In genomic region chr12:58882796-58883195, GRCh38 we compare ENCODE assay signal across 27 cellular contexts. TPM values are rescaled to one million over a fixed set of nuclear protein-coding genes. Genes with fewer than 3 reads are reported as not detected.
DNase-seq lines count a peak whose midpoint lies in the region; ATAC-seq and TF ChIP-seq lines count a peak whose summit lies in the region.
"Had no signal": no experiment of that assay in that cellular context is flagged by ENCODE, and none has a peak within 500 bp of the region (broad histone marks: within the 10 kb centered on the region; RNA-seq: fewer than 3 reads in every experiment).

No MANE protein-coding gene starts in this region.

- no peaks in the 10 kb centered on the region for H3K27me3 Mint-ChIP-seq in naive thymus-derived CD4-positive, alpha-beta T cell
- H3K27me3 Mint-ChIP-seq: activated CD8-positive, alpha-beta T cell treated with anti-CD3 and anti-CD28 coated beads for 36 hours had no signal

- POLR2A ChIA-PET in naive thymus-derived CD4-positive, alpha-beta T cell (lab: Charles Lee), result no interaction called here

- H3K9me3 Mint-ChIP-seq in naive thymus-derived CD4-positive, alpha-beta T cell, result peaks cover 0 to 5% (median 0%) of the 10 kb centered on the region in 11 donors
- H3K9me3 Mint-ChIP-seq: activated CD8-positive, alpha-beta T cell treated with anti-CD3 and anti-CD28 coated beads for 36 hours had no signal

- H3K9me3 ChIP-seq in heart right ventricle, result no peaks in the 10 kb centered on the region
- no peaks in the 10 kb centered on the region for H3K9me3 ChIP-seq in naive thymus-derived CD4-positive, alpha-beta T cell (ENCODE audit: control insufficient read depth in 2 of 3, low read length in 3 of 3)
- H3K9me3 ChIP-seq: A549, BE2C, breast epithelium, colonic mucosa, HAP-1, right atrium auricular region, upper lobe of left lung had no signal

- no peak overlapping the region for H3K27ac Mint-ChIP-seq in naive thymus-derived CD4-positive, alpha-beta T cell
- H3K27ac Mint-ChIP-seq: activated CD8-positive, alpha-beta T cell treated with anti-CD3 and anti-CD28 coated beads for 36 hours had no signal

- TF ChIP-seq CTCF in heart right ventricle (IDR thresholded peaks at IDR 0.05), result no peak

- H3K36me3 Mint-ChIP-seq in naive thymus-derived CD4-positive, alpha-beta T cell, result no peaks in the 10 kb centered on the region

- H3K4me1 ChIP-seq in heart right ventricle, result peaks cover 0 to 4% (median under 1%) of the 10 kb centered on the region in 9 donors
- H3K4me1 ChIP-seq in naive thymus-derived CD4-positive, alpha-beta T cell (ENCODE audit: control insufficient read depth in 2 of 2, insufficient read depth in 2 of 2, low read length in 2 of 2), result no peaks in the 10 kb centered on the region
- H3K4me1 ChIP-seq: A549, BE2C, colonic mucosa, HAP-1, right atrium auricular region, upper lobe of left lung had no signal

- ATAC-seq in heart right ventricle (no peak), GM21723 (IDR thresholded peaks at IDR 0.05; ENCODE audit: unreplicated experiment) (no peak)
- no peak for ATAC-seq in naive thymus-derived CD4-positive, alpha-beta T cell
- ATAC-seq: A549; activated CD8-positive, alpha-beta T cell treated with anti-CD3 and anti-CD28 coated beads for 36 hours; left cardiac atrium; Right ventricle myocardium inferior had no signal

- WGBS in heart right ventricle, 2 donors, result 95 to 97% methylated on average over 2 of the region's 2 CpGs

- H3K4me3 ChIP-seq in heart right ventricle, result no peak overlapping the region
- H3K4me3 ChIP-seq in naive thymus-derived CD4-positive, alpha-beta T cell (ENCODE audit: low read length), result no peak overlapping the region
- H3K4me3 ChIP-seq: A549, breast epithelium, colonic mucosa, HAP-1, right atrium auricular region, upper lobe of left lung had no signal

- intact Hi-C loops in heart right ventricle (cut with DNase I), result no loop called here
- intact Hi-C loops in naive thymus-derived CD4-positive, alpha-beta T cell (cut with micrococcal nuclease), result no loop called here

- DNase-seq in COLO668 (lab: John Stamatoyannopoulos, UW; ENCODE audit: unreplicated experiment) (peak; percentile 20), NCI-H1417 treated with DMSO at 0.1 percent for 48 hours (lab: John Stamatoyannopoulos, UW) (peak; percentile 83), NCI-H748 treated with DMSO at 0.1 percent for 48 hours (lab: John Stamatoyannopoulos, UW) (peak; percentile 97), iPS DF 19.7 (ENCODE audit: low read depth, low spot score) (peak; percentile 9), heart right ventricle (no peak), amniotic stem cell (lab: John Stamatoyannopoulos, UW) (no peak)
- DNase-seq in naive thymus-derived CD4-positive, alpha-beta T cell, result no peak
- DNase-seq: activated CD4-positive, CD25-positive, alpha-beta regulatory T cell; activated CD8-positive, alpha-beta T cell treated with anti-CD3 and anti-CD28 coated beads for 36 hours; activated gamma-delta T cell treated with Interleukin-2 at 50 U/mL for 16 hours; activated T-cell treated with anti-CD3 and anti-CD28 coated beads for 4 hours; BE2C; Calu3; colonic mucosa; EL; left cardiac atrium; NCI-H2029; NCI-H526; T1000; upper lobe of left lung had no signal

- no peaks in the 10 kb centered on the region for H3K27me3 ChIP-seq in heart right ventricle
- H3K27me3 ChIP-seq in naive thymus-derived CD4-positive, alpha-beta T cell (ENCODE audit: control insufficient read depth in 2 of 2, insufficient read depth in 2 of 2, low read length in 2 of 2), result no peaks in the 10 kb centered on the region
- H3K27me3 ChIP-seq: BE2C, breast epithelium, colonic mucosa, right atrium auricular region, upper lobe of left lung had no signal

- peaks cover 0 to 100% (median 57%) of the 10 kb centered on the region in 9 donors for H3K36me3 ChIP-seq in heart right ventricle
- no peaks in the 10 kb centered on the region for H3K36me3 ChIP-seq in naive thymus-derived CD4-positive, alpha-beta T cell (ENCODE audit: control insufficient read depth in 2 of 3, insufficient read depth in 3 of 3, low read length in 3 of 3)
- H3K36me3 ChIP-seq: BE2C had no signal

- no peak overlapping the region for H3K4me3 Mint-ChIP-seq in naive thymus-derived CD4-positive, alpha-beta T cell
- H3K4me3 Mint-ChIP-seq: activated CD8-positive, alpha-beta T cell treated with anti-CD3 and anti-CD28 coated beads for 36 hours had no signal

- CTCF ChIA-PET in naive thymus-derived CD4-positive, alpha-beta T cell (lab: Charles Lee), result no interaction called here

- no peaks in the 10 kb centered on the region for H3K4me1 Mint-ChIP-seq in naive thymus-derived CD4-positive, alpha-beta T cell

- no peak overlapping the region for H3K27ac ChIP-seq in heart right ventricle
- no peak overlapping the region for H3K27ac ChIP-seq in naive thymus-derived CD4-positive, alpha-beta T cell (ENCODE audit: low read depth, low read length)
- H3K27ac ChIP-seq: A549, breast epithelium, colonic mucosa, right atrium auricular region, upper lobe of left lung had no signal

RNA-seq across cellular contexts. Expression of gene LRIG3, which starts 37.5 kb away (rescaled TPM):
- 1 to 10 TPM; 3.0 to 8.5 (median 6.5) TPM for total RNA-seq in heart right ventricle
- polyA plus RNA-seq in heart right ventricle, result 1 to 10 TPM; 1.8 to 3.5 TPM
- total RNA-seq in naive thymus-derived CD4-positive, alpha-beta T cell, result under 1 TPM in 1 of 5 experiments, not detected in 4; 0.24 TPM
- polyA plus RNA-seq in naive thymus-derived CD4-positive, alpha-beta T cell, result not detected
- total RNA-seq: activated CD8-positive, alpha-beta T cell treated with anti-CD3 and anti-CD28 coated beads for 36 hours; OCI-LY7 had no signal

Comparison
In these comparisons a context has a peak if more than half of its experiments do, and no peak if none do; other contexts are left out.
1. DNase-seq: peak in COLO668 (single experiment), NCI-H1417 treated with DMSO at 0.1 percent for 48 hours (single experiment), NCI-H748 treated with DMSO at 0.1 percent for 48 hours (single experiment) and iPS DF 19.7 (single experiment); none in heart right ventricle (0 of 2), naive thymus-derived CD4-positive, alpha-beta T cell (0 of 9) and amniotic stem cell (single experiment).